ENCODE assay signal across 5 cellular contexts in the genomic region with DNA sequence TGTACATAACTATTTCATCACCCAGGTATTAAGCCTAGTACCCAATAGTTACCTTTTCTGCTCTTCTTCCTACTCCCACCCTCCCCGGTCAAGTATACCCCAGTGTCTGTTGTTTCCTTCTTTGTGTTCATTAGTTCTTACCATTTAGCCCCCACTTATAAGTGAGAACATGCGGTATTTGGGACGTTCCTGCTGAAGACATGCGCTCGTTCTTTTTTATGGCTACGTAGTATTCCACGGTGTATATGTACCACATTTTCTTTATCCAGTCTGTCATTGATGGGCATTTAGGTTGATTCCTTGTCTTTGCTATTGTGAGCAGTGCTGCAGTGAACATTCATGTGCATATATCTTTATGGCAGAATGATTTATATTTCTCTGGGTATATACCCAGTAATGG. TPM values are rescaled to one million over a fixed set of nuclear protein-coding genes. Genes with fewer than 3 reads are reported as not detected.
DNase-seq lines count a peak whose midpoint lies in the region; ATAC-seq, FAIRE-seq and TF ChIP-seq lines count a peak whose summit lies in the region.
"Not testable (repeated sequence)": the region's sequence is repeated elsewhere in the genome, so short reads cannot be mapped to it uniquely, and the experiment has no call there.

No MANE protein-coding gene starts in this region.

- H3K4me3 Mint-ChIP-seq in T-helper 17 cell: peak overlapping the region; percentile 31
- H3K4me3 Mint-ChIP-seq in endodermal cell, memory B cell: not testable (repeated sequence)

- H3K27ac ChIP-seq in endodermal cell (ENCODE audit: low read depth, low read length): not testable (repeated sequence)

- H3K27me3 ChIP-seq in endodermal cell (ENCODE audit: control insufficient read depth, insufficient read depth, low read length, poor library complexity, severe bottlenecking): not testable (repeated sequence)

- not testable (repeated sequence) for H3K27ac Mint-ChIP-seq in T-helper 17 cell, endodermal cell
- peak overlapping the region; percentile 28 for H3K27ac Mint-ChIP-seq in memory B cell

- H3K9me3 Mint-ChIP-seq in endodermal cell: peaks cover 18% of the 10 kb centered on the region
- not testable (repeated sequence) for H3K9me3 Mint-ChIP-seq in memory B cell

- TF ChIP-seq CTCF in endodermal cell (conservative IDR thresholded peaks at IDR 0.05): not testable (repeated sequence)

- H3K36me3 Mint-ChIP-seq in T-helper 17 cell (ENCODE audit: low read depth): not testable (repeated sequence)
- peaks cover 77% of the 10 kb centered on the region for H3K36me3 Mint-ChIP-seq in endodermal cell (ENCODE audit: low read depth)
- H3K36me3 Mint-ChIP-seq in memory B cell: peaks cover 63% of the 10 kb centered on the region

- H3K9me3 ChIP-seq in T-helper 17 cell (ENCODE audit: control insufficient read depth, low read length, poor library complexity, severe bottlenecking): not testable (repeated sequence)
- peaks cover 14% of the 10 kb centered on the region for H3K9me3 ChIP-seq in endodermal cell (ENCODE audit: control insufficient read depth, low read length)

- ATAC-seq in T-helper 17 cell; memory B cell (ENCODE audit: low read depth): not testable (repeated sequence)

- not testable (repeated sequence) for H3K27me3 Mint-ChIP-seq in T-helper 17 cell; endodermal cell (ENCODE audit: insufficient read depth); memory B cell

- peak; percentile 29 for FAIRE-seq in GM18507 (lab: Jason Lieb, UNC)
- FAIRE-seq in HTR-8/SVneo (lab: Jason Lieb, UNC): peak; percentile 33

- DNase-seq in GM18507 (ENCODE audit: extremely low spot score, insufficient read length, low read depth); HTR-8/SVneo (ENCODE audit: insufficient read length, low spot score); T-helper 17 cell; endodermal cell; memory B cell (ENCODE audit: low spot score in 2 of 2): not testable (repeated sequence)

- H3K4me3 ChIP-seq in endodermal cell (ENCODE audit: low read length): peak overlapping the region; percentile 28

- peaks cover 51% of the 10 kb centered on the region for H3K36me3 ChIP-seq in endodermal cell (ENCODE audit: control insufficient read depth, insufficient read depth, low read length)

- not testable (repeated sequence) for H3K4me1 ChIP-seq in endodermal cell (ENCODE audit: control insufficient read depth, insufficient read depth, low read length)

- not testable (repeated sequence) for H3K9ac ChIP-seq in endodermal cell (ENCODE audit: extremely low read depth, low read length, poor library complexity, severe bottlenecking)

- peaks cover 16% of the 10 kb centered on the region for H3K4me1 Mint-ChIP-seq in T-helper 17 cell
- H3K4me1 Mint-ChIP-seq in endodermal cell: not testable (repeated sequence)
- peaks cover 25% of the 10 kb centered on the region for H3K4me1 Mint-ChIP-seq in memory B cell

- WGBS in endodermal cell (ENCODE audit: insufficient coverage in 1 of 2, insufficient read length in 1 of 2), 2 experiments: 92 to 95% methylated on average over 7 of the region's 7 CpGs

RNA-seq across cellular contexts. Expression of a gene that starts 25.6 kb away (rescaled TPM):
- total RNA-seq in T-helper 17 cell: 100 to 1,000 TPM; 114 to 133 TPM
- total RNA-seq in endodermal cell: 100 to 1,000 TPM; 132 to 135 TPM
- 141 TPM for polyA plus RNA-seq in endodermal cell (2013, experiment 1 of 2)
- 121 TPM for polyA plus RNA-seq in endodermal cell (2013, experiment 2 of 2)
